In the genomic region with DNA sequence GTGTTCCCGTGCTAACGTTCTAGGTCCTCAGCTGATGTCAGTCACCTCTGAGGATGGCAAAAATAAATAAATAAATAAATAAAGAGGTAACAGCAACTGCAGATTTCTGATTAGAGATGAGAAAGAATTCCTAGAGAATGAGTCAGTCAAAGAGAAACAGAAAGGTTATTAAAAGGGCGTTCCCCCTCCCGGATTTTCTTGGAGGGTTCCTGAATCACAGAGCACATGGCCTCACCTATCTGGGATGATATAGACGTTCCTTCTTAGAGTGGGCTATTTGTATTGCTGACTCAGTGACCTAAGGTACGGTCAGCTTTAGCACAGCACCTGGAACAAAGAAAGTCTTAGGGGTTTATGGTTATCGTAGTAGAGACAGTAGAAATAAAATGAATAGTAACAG, we compare ENCODE assay signal across 1 cellular context.
TF ChIP-seq lines count a peak whose summit lies in the region.

No MANE protein-coding gene starts in this region.

TF ChIP-seq in HCT116, 20 proteins besides CTCF, POLR2A, EP300 and RAD21 (continued from another document):
- peak; percentile 68 for TF ChIP-seq MAX (IDR thresholded peaks at IDR 0.05)
- TF ChIP-seq ZFX (IDR thresholded peaks at IDR 0.05) = no peak
- TF ChIP-seq EZH2phosphoT487 (IDR thresholded peaks at IDR 0.05; ENCODE audit: borderline replicate concordance) = no peak
- no peak for TF ChIP-seq SIN3A (IDR thresholded peaks at IDR 0.05; ENCODE audit: low read depth)
